Comparison of ENCODE assay signal across 2 cellular contexts in genomic region chr3:50358355-50358926, GRCh38.
TF ChIP-seq lines count a peak whose summit lies in the region.

No MANE protein-coding gene starts in this region.

TF ChIP-seq in A549, 52 proteins besides CTCF, POLR2A, EP300 and RAD21:
- TF ChIP-seq POLR2AphosphoS2 (conservative IDR thresholded peaks at IDR 0.05; ENCODE audit: low read length) (no peak), REST (IDR thresholded peaks at IDR 0.05) (no peak), USF2 (IDR thresholded peaks at IDR 0.05) (no peak), ESRRA (IDR thresholded peaks at IDR 0.05; ENCODE audit: borderline replicate concordance, low read length) (no peak)

TF ChIP-seq in IMR-90, 13 proteins besides CTCF, POLR2A, EP300 and RAD21:
- TF ChIP-seq BHLHE40 (IDR thresholded peaks at IDR 0.05; ENCODE audit: low read depth, low read length) (no peak), NFE2L2 (IDR thresholded peaks at IDR 0.05; ENCODE audit: low read depth, low read length) (no peak), MAFK (IDR thresholded peaks at IDR 0.05; ENCODE audit: low read depth, low read length) (no peak), USF2 (IDR thresholded peaks at IDR 0.05; ENCODE audit: low read depth, low read length) (no peak), CHD1 (IDR thresholded peaks at IDR 0.05; ENCODE audit: low read depth, low read length) (no peak), FOS (IDR thresholded peaks at IDR 0.05; ENCODE audit: low read depth, low read length) (no peak), ELK1 (IDR thresholded peaks at IDR 0.05; ENCODE audit: borderline replicate concordance, low read depth, low read length) (no peak), RFX5 (IDR thresholded peaks at IDR 0.05; ENCODE audit: low read depth, low read length) (no peak), MAZ (IDR thresholded peaks at IDR 0.05; ENCODE audit: borderline replicate concordance, low read depth, low read length) (no peak), CEBPB (IDR thresholded peaks at IDR 0.05; ENCODE audit: low read depth, low read length) (no peak), MXI1 (IDR thresholded peaks at IDR 0.05; ENCODE audit: borderline replicate concordance, low read depth, low read length) (no peak), SMC3 (IDR thresholded peaks at IDR 0.05; ENCODE audit: low read depth, low read length) (no peak), RCOR1 (IDR thresholded peaks at IDR 0.05; ENCODE audit: insufficient replicate concordance, low read length) (no peak)
